In the genomic region with DNA sequence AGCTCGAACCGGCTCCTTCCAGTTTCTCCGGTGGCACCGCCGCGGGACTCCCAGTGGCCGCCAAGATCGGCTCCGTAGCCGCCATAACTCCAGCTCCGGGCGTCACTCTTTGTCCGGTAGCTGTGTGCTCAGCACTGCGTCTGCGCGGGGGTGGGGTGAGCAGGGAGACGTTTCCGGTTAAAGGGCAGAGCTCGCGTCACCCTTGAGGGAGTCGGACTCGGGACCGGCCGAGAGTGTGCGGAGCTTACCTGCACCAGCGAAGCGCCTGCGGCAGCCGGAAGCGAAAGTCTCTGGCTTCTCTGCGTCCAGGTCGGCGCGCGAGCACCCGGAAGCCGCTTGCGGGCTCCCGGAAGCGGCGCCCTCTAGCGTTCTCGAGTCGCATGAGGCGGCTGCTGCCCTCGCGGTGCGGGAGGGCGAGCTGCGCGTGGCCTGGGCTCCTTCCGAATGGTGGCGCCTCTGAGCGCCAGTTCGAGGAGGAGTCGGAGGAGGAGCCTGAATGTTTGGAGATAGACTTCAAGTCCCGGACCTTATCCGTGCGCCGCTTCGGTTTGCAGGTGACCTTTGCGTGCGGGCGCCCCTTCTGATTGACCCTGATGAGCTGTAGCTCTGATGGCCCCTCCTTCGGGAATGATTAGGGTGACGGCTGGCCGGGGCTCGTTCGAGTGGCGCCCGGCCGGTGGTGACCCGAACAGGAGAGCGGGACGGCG, we compare ENCODE assay signal across 8 cellular contexts. TPM values are rescaled to one million over a fixed set of nuclear protein-coding genes. Genes with fewer than 3 reads are reported as not detected.
DNase-seq lines count a peak whose midpoint lies in the region; ATAC-seq lines count a peak whose summit lies in the region.

SCAND1 (minus strand) TSS at position 303 of the 707 bp plus-strand sequence; CDS start at position 85, 218 bp downstream.

- H3K36me3 ChIP-seq in HUES48 (ENCODE audit: control insufficient read depth, insufficient read depth, low read length), result no peaks in the 10 kb centered on the region; the same call in 1 of the 2 replicates
- peaks cover 10% of the 10 kb centered on the region for H3K36me3 ChIP-seq in NT2/D1 (ENCODE audit: insufficient read depth, insufficient read length, low read length)
- H3K36me3 ChIP-seq in endocrine pancreas (ENCODE audit: control insufficient read depth, insufficient read depth, low read length), result no peaks in the 10 kb centered on the region
- no peaks in the 10 kb centered on the region for H3K36me3 ChIP-seq in mesendoderm (ENCODE audit: control insufficient read depth, insufficient read depth, low read length)

- peak within 1 kb of the TSS; percentile 99 for H3K9ac ChIP-seq in HUES48 (ENCODE audit: low read depth, low read length)
- peak within 1 kb of the TSS; percentile 100 for H3K9ac ChIP-seq in NT2/D1 (ENCODE audit: insufficient read length, low read depth)
- H3K9ac ChIP-seq in endocrine pancreas (ENCODE audit: control insufficient read depth, insufficient read depth, low read length), result peak within 1 kb of the TSS; percentile 78
- peak within 1 kb of the TSS; percentile 99 for H3K9ac ChIP-seq in mesendoderm (ENCODE audit: low read length)

- no peaks in the 10 kb centered on the region for H3K9me3 Mint-ChIP-seq in activated CD8-positive, alpha-beta memory T cell treated with anti-CD3 and anti-CD28 coated beads, Interleukin-2, amount 10 ng/mL, durations not matched to agents 7 days and 5 days (ENCODE audit: low read depth)

- peak within 1 kb of the TSS; percentile 100 for H3K56ac ChIP-seq in mesendoderm (ENCODE audit: low read length)

- no peak within 1 kb of the TSS for H4K5ac ChIP-seq in mesendoderm (ENCODE audit: low read length)

- H3K27ac ChIP-seq in HUES48 (ENCODE audit: low read depth, low read length), result peak within 1 kb of the TSS; percentile 100
- peak within 1 kb of the TSS; percentile 99 for H3K27ac ChIP-seq in mesendoderm (ENCODE audit: low read depth, low read length)

- H2BK120ac ChIP-seq in mesendoderm (ENCODE audit: low read depth, low read length), result no peak within 1 kb of the TSS

- peaks cover 23% of the 10 kb centered on the region for H3K4me1 Mint-ChIP-seq in activated CD8-positive, alpha-beta memory T cell treated with anti-CD3 and anti-CD28 coated beads, Interleukin-2, amount 10 ng/mL, durations not matched to agents 7 days and 5 days

- peaks cover 6% of the 10 kb centered on the region for H3K36me3 Mint-ChIP-seq in activated CD8-positive, alpha-beta memory T cell treated with anti-CD3 and anti-CD28 coated beads, Interleukin-2, amount 10 ng/mL, durations not matched to agents 7 days and 5 days

- H3K4ac ChIP-seq in mesendoderm (ENCODE audit: low read depth, low read length), result peak within 1 kb of the TSS; percentile 62

- peak; percentile 86 for ATAC-seq in GM21390 (IDR thresholded peaks at IDR 0.05; ENCODE audit: unreplicated experiment)
- peak; percentile 89 for ATAC-seq in activated CD8-positive, alpha-beta memory T cell treated with anti-CD3 and anti-CD28 coated beads, Interleukin-2, amount 10 ng/mL, durations not matched to agents 7 days and 5 days

- H2BK5ac ChIP-seq in mesendoderm (ENCODE audit: low read length), result peak within 1 kb of the TSS; percentile 84

- H2BK15ac ChIP-seq in mesendoderm (replicated peaks; ENCODE audit: low read depth), result no peak within 1 kb of the TSS

- peak within 1 kb of the TSS; percentile 90 for H3K4me3 Mint-ChIP-seq in activated CD8-positive, alpha-beta memory T cell treated with anti-CD3 and anti-CD28 coated beads, Interleukin-2, amount 10 ng/mL, durations not matched to agents 7 days and 5 days

- H3K23ac ChIP-seq in mesendoderm (ENCODE audit: low read length), result peak within 1 kb of the TSS; percentile 99

- DNase-seq in D341Med (ENCODE audit: low spot score) (peak; percentile 97), NT2/D1 (ENCODE audit: low read depth, low spot score) (peak; percentile 99), mesendoderm (peak; percentile 99)
- peak; percentile 99 for DNase-seq in activated CD8-positive, alpha-beta memory T cell treated with anti-CD3 and anti-CD28 coated beads, Interleukin-2, amount 10 ng/mL, durations not matched to agents 7 days and 5 days
- peak; percentile 91 for DNase-seq in stimulated activated CD8-positive, alpha-beta memory T cell treated with anti-CD3 and anti-CD28 coated beads, Interleukin-15, amount 100 ng/mL, for 1 hour (ENCODE audit: low read depth)

- H3K9me3 ChIP-seq in HUES48 (ENCODE audit: control insufficient read depth, insufficient read depth, low read length) (no peaks in the 10 kb centered on the region), NT2/D1 (ENCODE audit: insufficient read depth, low read length) (no peaks in the 10 kb centered on the region), endocrine pancreas (ENCODE audit: control insufficient read depth, low read length) (no peaks in the 10 kb centered on the region)

- peaks cover 6% of the 10 kb centered on the region for H3K79me1 ChIP-seq in mesendoderm (ENCODE audit: low read length)

- H3K4me2 ChIP-seq in mesendoderm (ENCODE audit: low read length), result peak within 1 kb of the TSS; percentile 96

- peaks cover 11% of the 10 kb centered on the region for H3K79me2 ChIP-seq in mesendoderm (ENCODE audit: control insufficient read depth, insufficient read depth, low read length)

- H3K18ac ChIP-seq in mesendoderm (ENCODE audit: low read length), result peak within 1 kb of the TSS; percentile 61

- H3K27me3 ChIP-seq in HUES48 (ENCODE audit: control insufficient read depth, insufficient read depth, low read length), result no peaks in the 10 kb centered on the region
- H3K27me3 ChIP-seq in NT2/D1 (ENCODE audit: insufficient read depth, insufficient read length), result no peaks in the 10 kb centered on the region
- no peaks in the 10 kb centered on the region for H3K27me3 ChIP-seq in endocrine pancreas (ENCODE audit: control insufficient read depth, insufficient read depth, low read length)
- H3K27me3 ChIP-seq in mesendoderm (ENCODE audit: insufficient read depth, low read length, poor library complexity), result no peaks in the 10 kb centered on the region

- H3K27me3 Mint-ChIP-seq in activated CD8-positive, alpha-beta memory T cell treated with anti-CD3 and anti-CD28 coated beads, Interleukin-2, amount 10 ng/mL, durations not matched to agents 7 days and 5 days, result no peaks in the 10 kb centered on the region

- H3K27ac Mint-ChIP-seq in activated CD8-positive, alpha-beta memory T cell treated with anti-CD3 and anti-CD28 coated beads, Interleukin-2, amount 10 ng/mL, durations not matched to agents 7 days and 5 days, result peak within 1 kb of the TSS; percentile 100

- peaks cover 15% of the 10 kb centered on the region for H3K4me1 ChIP-seq in HUES48 (ENCODE audit: control insufficient read depth, insufficient read depth, low read length)
- no peaks in the 10 kb centered on the region for H3K4me1 ChIP-seq in NT2/D1 (ENCODE audit: insufficient read depth, insufficient read length)
- peaks cover 6% of the 10 kb centered on the region for H3K4me1 ChIP-seq in endocrine pancreas (ENCODE audit: control insufficient read depth, insufficient read depth, low read length)
- H3K4me1 ChIP-seq in mesendoderm (ENCODE audit: control insufficient read depth, low read depth, low read length), result no peaks in the 10 kb centered on the region

- H4K8ac ChIP-seq in mesendoderm (ENCODE audit: low read depth, low read length), result peak within 1 kb of the TSS; percentile 1

- CTCF ChIA-PET in activated CD8-positive, alpha-beta memory T cell treated with anti-CD3 and anti-CD28 coated beads, Interleukin-2, amount 10 ng/mL, durations not matched to agents 7 days and 5 days (lab: Charles Lee), result interaction anchor here (0.8 to 4.0 kb wide), 45 partner anchors 8 to 897 kb away, joined by 3 to 47 read pairs (median 4); partner anchors contain the start of genes AAR2, CEP250, CPNE1 and ERGIC3

- H3K4me3 ChIP-seq in HUES48 (ENCODE audit: low read depth, low read length), result peak within 1 kb of the TSS; percentile 98
- H3K4me3 ChIP-seq in NT2/D1 (ENCODE audit: insufficient read length, low read depth), result peak within 1 kb of the TSS; percentile 100
- H3K4me3 ChIP-seq in endocrine pancreas (ENCODE audit: control insufficient read depth, insufficient read depth, low read length), result peak within 1 kb of the TSS; percentile 84
- peak within 1 kb of the TSS; percentile 97 for H3K4me3 ChIP-seq in mesendoderm (ENCODE audit: low read length)

- no peak within 1 kb of the TSS for H2AK5ac ChIP-seq in mesendoderm (ENCODE audit: low read length)

- WGBS in mesendoderm (ENCODE audit: extremely low coverage, insufficient coverage, low lambda C conversion rate), result no CpG with 5 or more reads among the region's 76 CpGs

RNA-seq across cellular contexts. Expression of gene SCAND1, which starts in this region (rescaled TPM):
- total RNA-seq in activated CD8-positive, alpha-beta memory T cell treated with anti-CD3 and anti-CD28 coated beads, Interleukin-2, amount 10 ng/mL, durations not matched to agents 7 days and 5 days, result 10 to 100 TPM; 61.2 to 63.9 TPM
- 71.4 TPM for polyA plus RNA-seq in mesendoderm (2013, experiment 1 of 2)
- 71.1 TPM for polyA plus RNA-seq in mesendoderm (2013, experiment 2 of 2)

Comparison
In these comparisons a context has a peak if more than half of its experiments do, and no peak if none do; other contexts are left out.
1. Peak in every context shown above with its lines: DNase-seq, ATAC-seq, H3K4me3 ChIP-seq and H3K27ac ChIP-seq.